ENCODE assay signal across 22 cellular contexts in genomic region chr11:8097062-8097814, GRCh38. TPM values are rescaled to one million over a fixed set of nuclear protein-coding genes. Genes with fewer than 3 reads are reported as not detected.
"Had no signal": no experiment of that assay in that cellular context is flagged by ENCODE, and none has a peak within 500 bp of the region (broad histone marks: within the 10 kb centered on the region; RNA-seq: fewer than 3 reads in every experiment).

No MANE protein-coding gene starts in this region.

- H3K9me3 ChIP-seq: gastrocnemius medialis, heart left ventricle, lower lobe of right lung, upper lobe of left lung had no signal

- ATAC-seq: gastrocnemius medialis, heart left ventricle, left colon, lower lobe of right lung, T-cell had no signal

- H3K36me3 ChIP-seq: brain microvascular endothelial cell, gastrocnemius medialis, neural progenitor cell had no signal

- H3K4me1 ChIP-seq: gastrocnemius medialis, neural progenitor cell had no signal

- H3K27me3 ChIP-seq: brain microvascular endothelial cell, gastrocnemius medialis, heart left ventricle, neural progenitor cell, upper lobe of left lung had no signal

- DNase-seq: activated CD4-positive, alpha-beta T cell treated with anti-CD3 and anti-CD28 coated beads for 1 hour; activated CD4-positive, alpha-beta T cell treated with anti-CD3 and anti-CD28 coated beads, Interleukin-2, amount 50 U/mL, for 48 hours; activated gamma-delta T cell treated with Interleukin-2 at 50 U/mL for 16 hours; activated naive CD8-positive, alpha-beta T cell treated with anti-CD3 and anti-CD28 coated beads for 36 hours; activated T-cell treated with anti-CD3 and anti-CD28 coated beads, Interleukin-2, amount 50 U/mL, for 48 hours; brain microvascular endothelial cell; cerebellar nuclear complex; dermis blood vessel endothelial cell; gastrocnemius medialis; immature natural killer cell; left colon; lower lobe of right lung; midbrain; stimulated activated CD4-positive, alpha-beta T cell treated with anti-CD3 and anti-CD28 coated beads, Interleukin-15, amount 100 ng/mL, for 24 hours; stimulated activated CD4-positive, alpha-beta T cell treated with anti-CD3 and anti-CD28 coated beads, Interleukin-4, amount 100 ng/mL, for 1 hour; stimulated activated naive CD4-positive, alpha-beta T cell treated with Interleukin-2 at 50 U/mL for 16 hours; T1000; upper lobe of left lung had no signal

- H3K27ac ChIP-seq: brain microvascular endothelial cell, gastrocnemius medialis, heart left ventricle, lower lobe of right lung, neural progenitor cell, parathyroid adenoma, upper lobe of left lung had no signal

- H3K4me3 ChIP-seq: gastrocnemius medialis, heart left ventricle, lower lobe of right lung, neural progenitor cell, upper lobe of left lung had no signal

RNA-seq across cellular contexts. Expression of gene TUB, which starts 16.2 kb away (rescaled TPM):
- polyA plus RNA-seq: immature natural killer cell had no signal
